In genomic region chr6:118930680-118931079, GRCh38 we compare ENCODE assay signal across 18 cellular contexts. TPM values are rescaled to one million over a fixed set of nuclear protein-coding genes. Genes with fewer than 3 reads are reported as not detected.
DNase-seq lines count a peak whose midpoint lies in the region; ATAC-seq, FAIRE-seq and TF ChIP-seq lines count a peak whose summit lies in the region.
"Had no signal": no experiment of that assay in that cellular context is flagged by ENCODE, and none has a peak within 500 bp of the region (broad histone marks: within the 10 kb centered on the region; RNA-seq: fewer than 3 reads in every experiment).

No MANE protein-coding gene starts in this region.

- H3K27me3 ChIP-seq in HepG2 (ENCODE audit: control insufficient read depth in 1 of 2, insufficient read depth in 2 of 2, low read length in 2 of 2) (no peaks in the 10 kb centered on the region; a peak in 1 of 5 replicates), right lobe of liver (no peaks in the 10 kb centered on the region), GM12878 (replicated peaks in 1 of 2; ENCODE audit: control insufficient read depth in 2 of 2, insufficient read depth in 2 of 2, low read length in 1 of 2) (no peaks in the 10 kb centered on the region)
- H3K27me3 ChIP-seq: BLaER1 had no signal

- CTCF ChIA-PET in HepG2 (lab: Yijun Ruan, JAX; ENCODE audit: low intra/inter-chr PET ratio, low total read pairs) (no interaction called here), GM12878 (lab: Yijun Ruan, JAX) (no interaction called here)

- H3K36me3 ChIP-seq in HepG2 (replicated peaks in 1 of 2; ENCODE audit: control insufficient read depth in 1 of 2, insufficient read depth in 2 of 2, low read length in 2 of 2) (peaks cover 3 to 22% of the 10 kb centered on the region in 2 experiments; a peak in 3 of 5 replicates), right lobe of liver (peaks cover 0 to 18% (median 1%) of the 10 kb centered on the region in 4 donors), GM12878 (ENCODE audit: control insufficient read depth in 2 of 2, insufficient read depth in 2 of 2, low read length in 1 of 2) (peaks cover 0 to 6% of the 10 kb centered on the region in 2 experiments; a peak in 1 of 4 replicates)

- no peak for TF ChIP-seq POLR2A in HepG2 (IDR thresholded peaks at IDR 0.05; ENCODE audit: insufficient read depth in 1 of 2, low read depth in 2 of 2, low read length in 2 of 2)
- no peak for TF ChIP-seq POLR2A in right lobe of liver (IDR thresholded peaks at IDR 0.05)
- TF ChIP-seq POLR2A in GM12878 (IDR thresholded peaks at IDR 0.05; ENCODE audit: low read depth, low read length) = no peak

- in situ Hi-C loops in HepG2 (cut with HindIII; ENCODE audit: extremely low pct_ligation_motif_present, low pct_unique_long_range_greater_than_20kb) (no loop called here), GM12878 (cut with MboI) (no loop called here)

- SMC1A ChIA-PET in GM12878 (lab: Charles Lee; ENCODE audit: uncharacterized antibody, unreplicated experiment) = no interaction called here

- H3K79me2 ChIP-seq in HepG2 (ENCODE audit: insufficient read depth, low read length) = peaks cover 15% of the 10 kb centered on the region
- peaks cover 9% of the 10 kb centered on the region for H3K79me2 ChIP-seq in GM12878 (ENCODE audit: control insufficient read depth, insufficient read depth, low read length)

- no peak overlapping the region for H2AFZ ChIP-seq in HepG2 (ENCODE audit: low read length)
- no peak overlapping the region for H2AFZ ChIP-seq in GM12878 (ENCODE audit: control insufficient read depth, low read depth, low read length)
- H2AFZ ChIP-seq: PC-9 had no signal

- H3K4me2 ChIP-seq in HepG2 (ENCODE audit: low read depth, low read length) (no peak overlapping the region), GM12878 (ENCODE audit: control insufficient read depth, insufficient read depth) (0 out of 2 replicates have a peak overlapping the region, but pooled peaks have one; percentile 7)
- H3K4me2 ChIP-seq: BLaER1 had no signal

- intact Hi-C loops in HepG2 (cut with micrococcal nuclease; ENCODE audit: unreplicated experiment) (loop anchor here (10.0 kb wide), 1 partner anchor 1074 kb away; no protein-coding TSS in a partner anchor), right lobe of liver (cut with DNase I) (no loop called here), GM12878 (cut with micrococcal nuclease; ENCODE audit: unreplicated experiment) (no loop called here)

- POLR2A ChIA-PET in HepG2 (lab: Yijun Ruan, JAX) = no interaction called here
- POLR2A ChIA-PET in GM12878 (lab: Charles Lee) = no interaction called here

- no peak overlapping the region for H3K9ac ChIP-seq in HepG2 (ENCODE audit: insufficient read depth, low read depth, low read length)
- H3K9ac ChIP-seq in GM12878 (ENCODE audit: control insufficient read depth, insufficient read depth, low read length) = no peak overlapping the region
- H3K9ac ChIP-seq: BLaER1 had no signal

- no peak for TF ChIP-seq EP300 in HepG2 (IDR thresholded peaks at IDR 0.05; ENCODE audit: low read depth in 2 of 2, low read length in 2 of 2)
- no peak for TF ChIP-seq EP300 in HepG2 (CRISPR knock-in tag; IDR thresholded peaks at IDR 0.05; ENCODE audit: borderline replicate concordance)
- TF ChIP-seq EP300 in GM12878 (IDR thresholded peaks at IDR 0.05; ENCODE audit: borderline replicate concordance in 1 of 2, control insufficient read depth in 1 of 2, low read depth in 2 of 2, low read length in 2 of 2) = no peak

- TF ChIP-seq RAD21 in HepG2 (CRISPR knock-in tag; IDR thresholded peaks at IDR 0.05) (no peak), GM12878 (IDR thresholded peaks at IDR 0.05; ENCODE audit: insufficient read depth, low read depth, low read length) (no peak)

- H3K4me1 ChIP-seq in HepG2 (ENCODE audit: insufficient read depth, low read length) (peaks cover 18% of the 10 kb centered on the region), right lobe of liver (peaks cover 0 to 4% (median 0%) of the 10 kb centered on the region in 4 donors), GM12878 (ENCODE audit: control insufficient read depth, insufficient read depth, low read length) (no peaks in the 10 kb centered on the region)

- H3K27ac ChIP-seq in HepG2 (ENCODE audit: extremely low read length, insufficient read depth, low read length) (no peak overlapping the region), right lobe of liver (no peak overlapping the region), GM12878 (ENCODE audit: control insufficient read depth, insufficient read depth) (no peak overlapping the region)
- H3K27ac ChIP-seq: BLaER1 had no signal

- DNase-seq in HepG2 (ENCODE audit: low spot score) = no peak
- DNase-seq in right lobe of liver = no peak
- no peak for DNase-seq in GM12878 (ENCODE audit: low read depth, low spot score)
- no peak for DNase-seq in fibroblast of villous mesenchyme (ENCODE audit: low read depth)
- no peak for DNase-seq in NCI-H226
- DNase-seq in inferior parietal cortex (ENCODE audit: extremely low spot score) = no peak
- DNase-seq in putamen (ENCODE audit: low spot score) = no peak
- DNase-seq: 8988T; CD8-positive, alpha-beta memory T cell; NCI-H1417 treated with DMSO at 0.1 percent for 48 hours; NCI-H1930; NCI-H446; NCI-H774; T-cell had no signal

- no peak for FAIRE-seq in HepG2 (lab: Jason Lieb, UNC)
- no peak for FAIRE-seq in GM12878 (lab: Jason Lieb, UNC)
- FAIRE-seq: K562 had no signal

- H4K20me1 ChIP-seq in HepG2 (ENCODE audit: insufficient read depth, low read length) (no peaks in the 10 kb centered on the region; the same call in 1 of the 2 replicates), GM12878 (ENCODE audit: control insufficient read depth, insufficient read depth) (no peaks in the 10 kb centered on the region)

- BruUV-seq in HepG2 (replicated peaks; lab: Mats Ljungman, UMichigan) (no TSS peak), GM12878 (replicated peaks; lab: Mats Ljungman, UMichigan) (no TSS peak)

- WGBS in HepG2 (ENCODE audit: low lambda C conversion rate) = 97% methylated on average over 3 of the region's 3 CpGs
- 96% methylated on average over 3 of the region's 3 CpGs for WGBS in right lobe of liver (ENCODE audit: insufficient coverage, low coverage, low lambda C conversion rate, missing lambda C conversion rate)
- WGBS in GM12878 (ENCODE audit: insufficient coverage, insufficient replicate concordance, low lambda C conversion rate, missing lambda C conversion rate) = over 99% methylated on average over 3 of the region's 3 CpGs

- ATAC-seq in HepG2 (no peak), right lobe of liver (no peak), GM12878 (no peak), HG02870 (IDR thresholded peaks at IDR 0.05; ENCODE audit: unreplicated experiment) (no peak)
- ATAC-seq: K562, T-cell had no signal

- RAD21 ChIA-PET in GM12878 (lab: Charles Lee; ENCODE audit: unreplicated experiment) = no interaction called here

- no peak for TF ChIP-seq CTCF in HepG2 (CRISPR knock-in tag; IDR thresholded peaks at IDR 0.05)
- no peak for TF ChIP-seq CTCF in right lobe of liver (IDR thresholded peaks at IDR 0.05)
- no peak for TF ChIP-seq CTCF in GM12878 (IDR thresholded peaks at IDR 0.05 in 2 of 3, conservative IDR thresholded peaks at IDR 0.05 in 1 of 3; ENCODE audit: control insufficient read depth in 2 of 3, extremely low read depth in 1 of 3, insufficient read depth in 1 of 3, low read depth in 3 of 3, low read length in 3 of 3)
- peak; percentile 15 for TF ChIP-seq CTCF in fibroblast of villous mesenchyme (IDR thresholded peaks at IDR 0.05; ENCODE audit: insufficient read depth, low read depth, low read length)

- H3K9me3 ChIP-seq in HepG2 (ENCODE audit: low read length) = no peaks in the 10 kb centered on the region
- H3K9me3 ChIP-seq in right lobe of liver = no peaks in the 10 kb centered on the region
- H3K9me3 ChIP-seq in GM12878 (replicated peaks; ENCODE audit: control insufficient read depth, insufficient read depth, low read length) = no peaks in the 10 kb centered on the region
- H3K9me3 ChIP-seq: BLaER1 had no signal

- H3K4me3 ChIP-seq in HepG2 (replicated peaks in 1 of 3; ENCODE audit: insufficient read depth in 1 of 3, low read depth in 2 of 3, low read length in 3 of 3) (no peak overlapping the region), right lobe of liver (no peak overlapping the region), GM12878 (no peak overlapping the region), fibroblast of villous mesenchyme (ENCODE audit: low read depth, low read length) (no peak overlapping the region)
- H3K4me3 ChIP-seq: BLaER1, K562, PC-9 had no signal

RNA-seq across cellular contexts. Expression of gene MCM9, which starts 4.3 kb away (rescaled TPM):
- total RNA-seq in HepG2 (2016; rRNA removed; fragmentation: Illumina TruSeq; extraction: Trizol) (11.6 and 17.2 TPM in 2 replicates), right lobe of liver (1 to 10 TPM; 4.3 to 7.6 (median 6.9) TPM), GM12878 (2014; rRNA removed) (9.8 and 11.2 TPM in 2 replicates), GM12878 (2014; rRNA removed; fragmentation: Illumina TruSeq; extraction: Trizol) (10.0 and 10.5 TPM in 2 replicates), GM12878 (2021) (11.4 and 11.7 TPM in 2 replicates), fibroblast of villous mesenchyme (14.8 and 15.1 TPM in 2 replicates)
- 2.7 and 2.9 TPM in 2 replicates for total RNA-seq in HepG2 (2016; cell fraction: cytosol; rRNA removed; fragmentation: Illumina TruSeq; extraction: Trizol; ENCODE audit: low read depth)
- 10.8 and 16.0 TPM in 2 replicates for total RNA-seq in HepG2 (2016; cell fraction: insoluble cytoplasmic fraction; rRNA removed; fragmentation: Illumina TruSeq; extraction: Trizol)
- 5.0 TPM in 2 replicates for total RNA-seq in HepG2 (2016; cell fraction: membrane; rRNA removed; fragmentation: Illumina TruSeq; extraction: Trizol)
- 37.0 and 37.6 TPM in 2 replicates for total RNA-seq in HepG2 (2016; cell fraction: nucleus; rRNA removed; fragmentation: Illumina TruSeq; extraction: Trizol)
- polyA plus RNA-seq in HepG2 (2011; rRNA removed) (3.3 and 3.8 TPM in 2 replicates), GM12878 (2011; rRNA removed) (7.3 and 10.5 TPM in 2 replicates), GM12878 (2014; fragmentation: Illumina TruSeq; extraction: Trizol) (9.2 and 9.7 TPM in 2 replicates), GM12878 (2014; fragmentation: Nextera tagmentation; extraction: Ambion mirVana) (1 to 10 TPM; 3.4 to 4.1 TPM), GM12878 (2014; rRNA removed) (7.6 and 8.9 TPM in 2 replicates), GM12878 (2016; fragmentation: Nextera tagmentation; extraction: Ambion mirVana) (10 to 100 TPM; 15.8 to 18.5 TPM)
- polyA plus RNA-seq in HepG2 (2011; cell fraction: cytosol; rRNA removed) = 1.4 and 1.7 TPM in 2 replicates
- 10.2 and 12.2 TPM in 2 replicates for polyA plus RNA-seq in HepG2 (2011; cell fraction: nucleus; rRNA removed)
- 6.7 and 8.7 TPM in 2 replicates for polyA plus RNA-seq in HepG2 (2012)
- polyA plus RNA-seq in HepG2 (2016; cell fraction: cytosol; fragmentation: Illumina TruSeq; extraction: Trizol; ENCODE audit: low read depth) = 0.57 and 0.58 TPM in 2 replicates
- polyA plus RNA-seq in HepG2 (2016; cell fraction: insoluble cytoplasmic fraction; fragmentation: Illumina TruSeq; extraction: Trizol; ENCODE audit: low read depth) = 5.1 and 5.7 TPM in 2 replicates
- 1.4 TPM in 2 replicates for polyA plus RNA-seq in HepG2 (2016; cell fraction: membrane; fragmentation: Illumina TruSeq; extraction: Trizol; ENCODE audit: low read depth)
- polyA plus RNA-seq in HepG2 (2016; cell fraction: nucleus; fragmentation: Illumina TruSeq; extraction: Trizol; ENCODE audit: insufficient read depth, low read depth) = 24.3 and 25.6 TPM in 2 replicates
- polyA minus RNA-seq in HepG2 (2011; rRNA and poly(A)+ RNA removed; ENCODE audit: low replicate concordance) = 7.4 and 13.2 TPM in 2 replicates
- polyA minus RNA-seq in HepG2 (2011; cell fraction: cytosol; rRNA and poly(A)+ RNA removed) = 4.0 and 5.6 TPM in 2 replicates
- polyA minus RNA-seq in HepG2 (2011; cell fraction: nucleus; rRNA and poly(A)+ RNA removed) = 53.5 and 55.6 TPM in 2 replicates
- total RNA-seq in GM12878 (2013; cell fraction: nucleolus; rRNA removed) = 54.2 and 62.2 TPM in 2 replicates
- 5.3 TPM for polyA plus RNA-seq in GM12878 (2011; ENCODE audit: low read depth)
- 3.0 and 4.6 TPM in 2 replicates for polyA plus RNA-seq in GM12878 (2011; cell fraction: cytosol; rRNA removed)
- 15.8 and 18.9 TPM in 2 replicates for polyA plus RNA-seq in GM12878 (2011; cell fraction: nucleus; rRNA removed)
- polyA plus RNA-seq in GM12878 (2012) = 6.2 and 8.4 TPM in 2 replicates
- 14.3 and 15.5 TPM in 2 replicates for polyA minus RNA-seq in GM12878 (2011; rRNA and poly(A)+ RNA removed)
- polyA minus RNA-seq in GM12878 (2011; cell fraction: cytosol; rRNA and poly(A)+ RNA removed) = 1.9 and 4.4 TPM in 2 replicates
- 23.6 and 37.4 TPM in 2 replicates for polyA minus RNA-seq in GM12878 (2011; cell fraction: nucleus; rRNA and poly(A)+ RNA removed)

RNA-seq across cellular contexts. Expression of gene ASF1A, which starts 36.7 kb away (rescaled TPM):
- total RNA-seq in HepG2 (2016; rRNA removed; fragmentation: Illumina TruSeq; extraction: Trizol) (49.9 and 85.2 TPM in 2 replicates), right lobe of liver (10 to 100 TPM in 2 of 6 experiments, 1 to 10 TPM in 4; 5.8 to 15.3 (median 8.3) TPM), GM12878 (2014; rRNA removed) (34.7 and 42.2 TPM in 2 replicates), GM12878 (2014; rRNA removed; fragmentation: Illumina TruSeq; extraction: Trizol) (34.0 and 35.7 TPM in 2 replicates), GM12878 (2021) (37.2 and 41.1 TPM in 2 replicates), fibroblast of villous mesenchyme (17.4 and 23.7 TPM in 2 replicates)
- total RNA-seq in HepG2 (2016; cell fraction: cytosol; rRNA removed; fragmentation: Illumina TruSeq; extraction: Trizol; ENCODE audit: low read depth) = 17.0 and 17.9 TPM in 2 replicates
- 54.7 and 88.6 TPM in 2 replicates for total RNA-seq in HepG2 (2016; cell fraction: insoluble cytoplasmic fraction; rRNA removed; fragmentation: Illumina TruSeq; extraction: Trizol)
- total RNA-seq in HepG2 (2016; cell fraction: membrane; rRNA removed; fragmentation: Illumina TruSeq; extraction: Trizol) = 30.4 and 36.4 TPM in 2 replicates
- total RNA-seq in HepG2 (2016; cell fraction: nucleus; rRNA removed; fragmentation: Illumina TruSeq; extraction: Trizol) = 29.6 and 32.2 TPM in 2 replicates
- polyA plus RNA-seq in HepG2 (2011; rRNA removed) (10.3 and 14.5 TPM in 2 replicates), GM12878 (2011; rRNA removed) (25.8 and 39.0 TPM in 2 replicates), GM12878 (2014; fragmentation: Illumina TruSeq; extraction: Trizol) (28.3 and 35.5 TPM in 2 replicates), GM12878 (2014; fragmentation: Nextera tagmentation; extraction: Ambion mirVana) (10 to 100 TPM; 25.3 to 26.0 TPM), GM12878 (2014; rRNA removed) (21.4 and 23.7 TPM in 2 replicates), GM12878 (2016; fragmentation: Nextera tagmentation; extraction: Ambion mirVana) (100 to 1,000 TPM in 1 of 2 experiments, 10 to 100 TPM in 1; 92.8 to 103 TPM)
- polyA plus RNA-seq in HepG2 (2011; cell fraction: cytosol; rRNA removed) = 7.0 and 7.5 TPM in 2 replicates
- polyA plus RNA-seq in HepG2 (2011; cell fraction: nucleus; rRNA removed) = 4.1 and 5.1 TPM in 2 replicates
- polyA plus RNA-seq in HepG2 (2012) = 19.9 and 21.0 TPM in 2 replicates
- 7.8 and 9.6 TPM in 2 replicates for polyA plus RNA-seq in HepG2 (2016; cell fraction: cytosol; fragmentation: Illumina TruSeq; extraction: Trizol; ENCODE audit: low read depth)
- 78.3 and 79.2 TPM in 2 replicates for polyA plus RNA-seq in HepG2 (2016; cell fraction: insoluble cytoplasmic fraction; fragmentation: Illumina TruSeq; extraction: Trizol; ENCODE audit: low read depth)
- 15.4 and 16.4 TPM in 2 replicates for polyA plus RNA-seq in HepG2 (2016; cell fraction: membrane; fragmentation: Illumina TruSeq; extraction: Trizol; ENCODE audit: low read depth)
- 33.6 and 34.4 TPM in 2 replicates for polyA plus RNA-seq in HepG2 (2016; cell fraction: nucleus; fragmentation: Illumina TruSeq; extraction: Trizol; ENCODE audit: insufficient read depth, low read depth)
- 7.9 and 11.6 TPM in 2 replicates for polyA minus RNA-seq in HepG2 (2011; rRNA and poly(A)+ RNA removed; ENCODE audit: low replicate concordance)
- polyA minus RNA-seq in HepG2 (2011; cell fraction: cytosol; rRNA and poly(A)+ RNA removed) = 10.0 and 11.0 TPM in 2 replicates
- 17.8 and 22.7 TPM in 2 replicates for polyA minus RNA-seq in HepG2 (2011; cell fraction: nucleus; rRNA and poly(A)+ RNA removed)
- 11.9 and 12.6 TPM in 2 replicates for total RNA-seq in GM12878 (2013; cell fraction: nucleolus; rRNA removed)
- 6.2 TPM for polyA plus RNA-seq in GM12878 (2011; ENCODE audit: low read depth)
- 6.7 and 9.5 TPM in 2 replicates for polyA plus RNA-seq in GM12878 (2011; cell fraction: cytosol; rRNA removed)
- 9.9 and 11.9 TPM in 2 replicates for polyA plus RNA-seq in GM12878 (2011; cell fraction: nucleus; rRNA removed)
- polyA plus RNA-seq in GM12878 (2012) = 12.4 and 12.8 TPM in 2 replicates
- polyA minus RNA-seq in GM12878 (2011; rRNA and poly(A)+ RNA removed) = 7.1 and 10.8 TPM in 2 replicates
- 6.5 and 9.6 TPM in 2 replicates for polyA minus RNA-seq in GM12878 (2011; cell fraction: cytosol; rRNA and poly(A)+ RNA removed)
- 7.9 and 12.1 TPM in 2 replicates for polyA minus RNA-seq in GM12878 (2011; cell fraction: nucleus; rRNA and poly(A)+ RNA removed)
